In the genomic region with DNA sequence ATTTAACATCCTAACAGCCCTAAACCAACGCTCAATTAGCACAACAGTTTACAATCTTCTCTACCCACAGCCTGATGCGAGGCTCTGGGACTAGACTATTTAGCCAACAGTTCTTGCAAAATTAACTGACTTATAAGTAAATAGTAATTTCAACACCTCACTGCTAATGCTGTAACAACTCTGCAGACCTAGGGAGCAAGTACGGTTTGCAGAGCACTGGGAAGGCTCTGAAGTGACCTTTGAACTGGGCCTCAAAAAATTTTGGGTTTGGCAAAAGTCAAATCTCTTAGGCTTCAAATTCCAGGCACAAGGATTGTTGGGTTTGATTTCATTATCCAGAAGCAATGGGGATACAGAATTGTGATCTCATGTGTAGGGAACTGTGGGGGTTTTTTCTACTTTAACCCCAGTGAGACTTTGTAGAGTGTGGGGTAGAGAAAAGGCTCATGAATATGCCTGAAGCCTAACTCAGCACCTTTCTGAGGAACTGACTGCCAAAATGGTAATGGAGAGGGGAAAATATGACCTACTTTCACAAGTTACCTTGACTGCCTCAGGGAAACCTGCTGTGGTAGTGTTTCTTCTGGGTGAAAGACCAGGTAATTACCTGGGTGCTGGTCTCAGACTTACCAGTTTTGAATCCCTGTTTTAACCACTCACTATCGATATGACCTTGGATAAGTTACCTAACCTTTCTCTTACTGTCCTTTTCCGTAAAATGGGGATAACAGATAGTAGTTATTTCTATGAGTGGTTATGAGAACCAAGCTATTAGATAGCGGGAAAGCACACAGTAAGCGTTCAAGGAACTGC, we compare ENCODE assay signal across 8 cellular contexts. TPM values are rescaled to one million over a fixed set of nuclear protein-coding genes. Genes with fewer than 3 reads are reported as not detected.
DNase-seq lines count a peak whose midpoint lies in the region; ATAC-seq and TF ChIP-seq lines count a peak whose summit lies in the region.

No MANE protein-coding gene starts in this region.

- H3K27me3 Mint-ChIP-seq in activated naive CD4-positive, alpha-beta T cell treated with anti-CD3 and anti-CD28 coated beads, Interleukin-2, amount 50 U/mL, for 24 hours, result no peaks in the 10 kb centered on the region
- no peaks in the 10 kb centered on the region for H3K27me3 Mint-ChIP-seq in activated naive CD8-positive, alpha-beta T cell treated with anti-CD3 and anti-CD28 coated beads, Interleukin-2, amount 10 ng/mL, durations not matched to agents 7 days and 5 days

- H3K27ac ChIP-seq in lower lobe of right lung (peak overlapping the region; percentile 85), urinary bladder (ENCODE audit: low read depth) (peak overlapping the region; percentile 24)

- H3K4me3 Mint-ChIP-seq in activated naive CD4-positive, alpha-beta T cell treated with anti-CD3 and anti-CD28 coated beads, Interleukin-2, amount 50 U/mL, for 24 hours, result peak overlapping the region; percentile 91
- H3K4me3 Mint-ChIP-seq in activated naive CD8-positive, alpha-beta T cell treated with anti-CD3 and anti-CD28 coated beads, Interleukin-2, amount 10 ng/mL, durations not matched to agents 7 days and 5 days, result peak overlapping the region; percentile 92

- POLR2A ChIA-PET in activated naive CD8-positive, alpha-beta T cell treated with anti-CD3 and anti-CD28 coated beads, Interleukin-2, amount 10 ng/mL, durations not matched to agents 7 days and 5 days (lab: Charles Lee), result interaction anchor here (0.6 to 4.1 kb wide), 13 partner anchors 12 to 663 kb away, joined by 3 to 37 read pairs (median 7); a partner anchor contains a TSS

- TF ChIP-seq POLR2A in GM18505 (IDR thresholded peaks at IDR 0.05; ENCODE audit: borderline replicate concordance, extremely low read depth, insufficient read depth, insufficient read length), result no peak

- no peak for TF ChIP-seq CTCF in lower lobe of right lung (IDR thresholded peaks at IDR 0.05)

- no peaks in the 10 kb centered on the region for H3K27me3 ChIP-seq in lower lobe of right lung (ENCODE audit: low read depth)

- H3K27ac Mint-ChIP-seq in activated naive CD4-positive, alpha-beta T cell treated with anti-CD3 and anti-CD28 coated beads, Interleukin-2, amount 50 U/mL, for 24 hours, result peak overlapping the region; percentile 99
- peak overlapping the region; percentile 98 for H3K27ac Mint-ChIP-seq in activated naive CD8-positive, alpha-beta T cell treated with anti-CD3 and anti-CD28 coated beads, Interleukin-2, amount 10 ng/mL, durations not matched to agents 7 days and 5 days

- H3K9me3 Mint-ChIP-seq in activated naive CD4-positive, alpha-beta T cell treated with anti-CD3 and anti-CD28 coated beads, Interleukin-2, amount 50 U/mL, for 24 hours, result no peaks in the 10 kb centered on the region
- H3K9me3 Mint-ChIP-seq in activated naive CD8-positive, alpha-beta T cell treated with anti-CD3 and anti-CD28 coated beads, Interleukin-2, amount 10 ng/mL, durations not matched to agents 7 days and 5 days, result no peaks in the 10 kb centered on the region

- peaks cover 17% of the 10 kb centered on the region for H3K36me3 Mint-ChIP-seq in activated naive CD4-positive, alpha-beta T cell treated with anti-CD3 and anti-CD28 coated beads, Interleukin-2, amount 50 U/mL, for 24 hours
- H3K36me3 Mint-ChIP-seq in activated naive CD8-positive, alpha-beta T cell treated with anti-CD3 and anti-CD28 coated beads, Interleukin-2, amount 10 ng/mL, durations not matched to agents 7 days and 5 days, result peaks cover 29% of the 10 kb centered on the region

- WGBS in urinary bladder, result 77% methylated on average over 7 of the region's 7 CpGs

- H3K36me3 ChIP-seq in lower lobe of right lung (peaks cover 23% of the 10 kb centered on the region), urinary bladder (ENCODE audit: insufficient read depth) (no peaks in the 10 kb centered on the region)

- H3K4me1 ChIP-seq in lower lobe of right lung (peaks cover 36% of the 10 kb centered on the region), urinary bladder (ENCODE audit: insufficient read depth) (no peaks in the 10 kb centered on the region)

- peak overlapping the region; percentile 76 for H3K4me3 ChIP-seq in lower lobe of right lung
- no peak overlapping the region for H3K4me3 ChIP-seq in urinary bladder (ENCODE audit: low read depth, low read length)

- H3K4me1 Mint-ChIP-seq in activated naive CD4-positive, alpha-beta T cell treated with anti-CD3 and anti-CD28 coated beads, Interleukin-2, amount 50 U/mL, for 24 hours, result peaks cover 39% of the 10 kb centered on the region
- peaks cover 19% of the 10 kb centered on the region for H3K4me1 Mint-ChIP-seq in activated naive CD8-positive, alpha-beta T cell treated with anti-CD3 and anti-CD28 coated beads, Interleukin-2, amount 10 ng/mL, durations not matched to agents 7 days and 5 days

- intact Hi-C loops in lower lobe of right lung (cut with DNase I), result no loop called here

- no peak for ATAC-seq in activated naive CD8-positive, alpha-beta T cell treated with anti-CD3 and anti-CD28 coated beads, Interleukin-2, amount 10 ng/mL, durations not matched to agents 7 days and 5 days (ENCODE audit: low read depth)
- ATAC-seq in lower lobe of right lung, result no peak
- no peak for ATAC-seq in GM21619 (IDR thresholded peaks at IDR 0.05; ENCODE audit: unreplicated experiment)
- ATAC-seq in GM18505 (IDR thresholded peaks at IDR 0.05; ENCODE audit: unreplicated experiment), result no peak

- H3K9me3 ChIP-seq in lower lobe of right lung, result no peaks in the 10 kb centered on the region

- DNase-seq in activated naive CD4-positive, alpha-beta T cell (lab: John Stamatoyannopoulos, UW), result no peak
- DNase-seq in activated naive CD8-positive, alpha-beta T cell treated with anti-CD3 and anti-CD28 coated beads, Interleukin-2, amount 10 ng/mL, durations not matched to agents 7 days and 5 days, result no peak
- no peak for DNase-seq in lower lobe of right lung
- DNase-seq in RKO (ENCODE audit: low spot score), result no peak

RNA-seq across cellular contexts. Expression of a gene that starts 0.9 kb away (rescaled TPM):
- total RNA-seq in activated naive CD8-positive, alpha-beta T cell treated with anti-CD3 and anti-CD28 coated beads, Interleukin-2, amount 10 ng/mL, durations not matched to agents 7 days and 5 days, result 10 to 100 TPM; 62.5 to 68.8 TPM
- total RNA-seq in lower lobe of right lung, result 45.1 TPM
- 42.8 TPM for total RNA-seq in urinary bladder
- polyA plus RNA-seq in urinary bladder, result 33.0 TPM

RNA-seq across cellular contexts. Expression of a gene that starts 21.8 kb away (rescaled TPM):
- 10 to 100 TPM; 48.6 to 55.6 TPM for total RNA-seq in activated naive CD8-positive, alpha-beta T cell treated with anti-CD3 and anti-CD28 coated beads, Interleukin-2, amount 10 ng/mL, durations not matched to agents 7 days and 5 days
- total RNA-seq in lower lobe of right lung (3.3 TPM), urinary bladder (17.3 TPM)
- polyA plus RNA-seq in urinary bladder, result 16.4 TPM

RNA-seq across cellular contexts. Expression of a gene that starts 26.9 kb away (rescaled TPM):
- 1 to 10 TPM; 4.9 to 6.0 TPM for total RNA-seq in activated naive CD8-positive, alpha-beta T cell treated with anti-CD3 and anti-CD28 coated beads, Interleukin-2, amount 10 ng/mL, durations not matched to agents 7 days and 5 days
- total RNA-seq in lower lobe of right lung (2.0 TPM), urinary bladder (3.2 TPM)
- 1.8 TPM for polyA plus RNA-seq in urinary bladder

RNA-seq across cellular contexts. Expression of a gene that starts 30.3 kb away (rescaled TPM):
- total RNA-seq in activated naive CD8-positive, alpha-beta T cell treated with anti-CD3 and anti-CD28 coated beads, Interleukin-2, amount 10 ng/mL, durations not matched to agents 7 days and 5 days, result under 1 TPM; 0.17 to 0.22 TPM
- 3.2 TPM for total RNA-seq in lower lobe of right lung
- total RNA-seq in urinary bladder, result not detected
- polyA plus RNA-seq in urinary bladder, result not detected

RNA-seq across cellular contexts. Expression of a gene that starts 43.6 kb away (rescaled TPM):
- total RNA-seq in activated naive CD8-positive, alpha-beta T cell treated with anti-CD3 and anti-CD28 coated beads, Interleukin-2, amount 10 ng/mL, durations not matched to agents 7 days and 5 days, result 10 to 100 TPM; 15.7 to 16.5 TPM
- 24.5 TPM for total RNA-seq in lower lobe of right lung
- 16.1 TPM for total RNA-seq in urinary bladder
- polyA plus RNA-seq in urinary bladder, result 12.5 TPM
